20 cellular contexts compared by ENCODE assay signal in genomic region chr3:100662113-100662823, GRCh38. TPM values are rescaled to one million over a fixed set of nuclear protein-coding genes. Genes with fewer than 3 reads are reported as not detected.
DNase-seq lines count a peak whose midpoint lies in the region; ATAC-seq and TF ChIP-seq lines count a peak whose summit lies in the region.
"Had no signal": no experiment of that assay in that cellular context is flagged by ENCODE, and none has a peak within 500 bp of the region (broad histone marks: within the 10 kb centered on the region; RNA-seq: fewer than 3 reads in every experiment).

No MANE protein-coding gene starts in this region.

- ATAC-seq in activated T-cell treated with anti-CD3 and anti-CD28 coated beads, Interleukin-2, amount 50 U/mL, for 72 hours (replicated peaks in 1 of 2): no peak
- ATAC-seq in activated CD8-positive, alpha-beta T cell treated with anti-CD3 and anti-CD28 coated beads for 36 hours: no peak
- ATAC-seq: stimulated activated effector memory CD8-positive, alpha-beta T cell treated with anti-CD3 and anti-CD28 coated beads, Interleukin-12 subunit alpha, Interleukin-12 subunit beta, amount 100 ng/mL, for 72 hours had no signal

- POLR2A ChIA-PET in activated CD8-positive, alpha-beta T cell treated with anti-CD3 and anti-CD28 coated beads for 36 hours (lab: Charles Lee): no interaction called here

- H3K9me3 ChIP-seq in SJCRH30 (replicated peaks): no peaks in the 10 kb centered on the region
- H3K9me3 ChIP-seq: upper lobe of left lung had no signal

- H3K4me3 ChIP-seq in fibroblast of pulmonary artery (replicated peaks; ENCODE audit: low read depth, low read length): no peak overlapping the region
- no peak overlapping the region for H3K4me3 ChIP-seq in dorsolateral prefrontal cortex
- no peak overlapping the region for H3K4me3 ChIP-seq in SJCRH30
- H3K4me3 ChIP-seq: upper lobe of left lung had no signal

- H3K4me1 Mint-ChIP-seq in activated T-cell treated with anti-CD3 and anti-CD28 coated beads, Interleukin-2, amount 50 U/mL, for 72 hours (ENCODE audit: low read depth): peaks cover 27% of the 10 kb centered on the region
- peaks cover 34% of the 10 kb centered on the region for H3K4me1 Mint-ChIP-seq in activated CD8-positive, alpha-beta T cell treated with anti-CD3 and anti-CD28 coated beads for 36 hours (ENCODE audit: low read depth)
- peaks cover 4% of the 10 kb centered on the region for H3K4me1 Mint-ChIP-seq in type B pancreatic cell (ENCODE audit: unreplicated experiment)

- DNase-seq in activated T-cell treated with anti-CD3 and anti-CD28 coated beads, Interleukin-2, amount 50 U/mL, for 72 hours: no peak
- no peak for DNase-seq in activated T-cell treated with anti-CD3 and anti-CD28 coated beads, Interleukin-2, amount 50 U/mL, for 1 hour
- no peak for DNase-seq in activated CD8-positive, alpha-beta T cell treated with anti-CD3 and anti-CD28 coated beads for 36 hours
- DNase-seq in fibroblast of pulmonary artery (ENCODE audit: low read depth) (peak; percentile 78), type B pancreatic cell (ENCODE audit: extremely low spot score, unreplicated experiment) (no peak), dorsolateral prefrontal cortex (no peak), SJCRH30 (no peak)
- DNase-seq in stimulated activated CD4-positive, alpha-beta T cell treated with anti-CD3 and anti-CD28 coated beads, Interleukin-2, amount 100 ng/mL, for 24 hours: no peak
- DNase-seq: activated CD4-positive, alpha-beta memory T cell treated with anti-CD3 and anti-CD28 coated beads for 36 hours; amniotic stem cell; NCI-H1436; NCI-H510A; small intestine; upper lobe of left lung had no signal

- no peaks in the 10 kb centered on the region for H3K4me1 ChIP-seq in SJCRH30
- H3K4me1 ChIP-seq: parathyroid adenoma, upper lobe of left lung had no signal

- no peak overlapping the region for H3K4me3 Mint-ChIP-seq in activated T-cell treated with anti-CD3 and anti-CD28 coated beads, Interleukin-2, amount 50 U/mL, for 72 hours
- no peak overlapping the region for H3K4me3 Mint-ChIP-seq in activated CD8-positive, alpha-beta T cell treated with anti-CD3 and anti-CD28 coated beads for 36 hours
- peak overlapping the region; percentile 27 for H3K4me3 Mint-ChIP-seq in type B pancreatic cell
- H3K4me3 Mint-ChIP-seq: activated CD4-positive, alpha-beta memory T cell treated with anti-CD3 and anti-CD28 coated beads for 36 hours; activated T-helper 1 cell treated with anti-CD3 and anti-CD28 coated beads, Interleukin-12 subunit alpha, Interleukin-12 subunit beta, Interleukin-2, Interleukin-4 antibody, amounts not matched to agents 30 ng/mL and 10 ng/mL and 1 ng/mL, durations not matched to agents 14 hours and 24 hours and 36 hours; stimulated activated effector memory CD8-positive, alpha-beta T cell treated with anti-CD3 and anti-CD28 coated beads, Interleukin-12 subunit alpha, Interleukin-12 subunit beta, amount 100 ng/mL, for 72 hours had no signal

- H3K27me3 Mint-ChIP-seq in activated T-cell treated with anti-CD3 and anti-CD28 coated beads, Interleukin-2, amount 50 U/mL, for 72 hours (ENCODE audit: low read depth): no peaks in the 10 kb centered on the region
- no peaks in the 10 kb centered on the region for H3K27me3 Mint-ChIP-seq in activated CD8-positive, alpha-beta T cell treated with anti-CD3 and anti-CD28 coated beads for 36 hours
- no peaks in the 10 kb centered on the region for H3K27me3 Mint-ChIP-seq in type B pancreatic cell
- H3K27me3 Mint-ChIP-seq: activated CD4-positive, alpha-beta memory T cell treated with anti-CD3 and anti-CD28 coated beads for 36 hours had no signal

- TF ChIP-seq CTCF in activated CD8-positive, alpha-beta T cell treated with anti-CD3 and anti-CD28 coated beads for 36 hours (IDR thresholded peaks at IDR 0.05): no peak
- TF ChIP-seq CTCF in fibroblast of pulmonary artery (IDR thresholded peaks at IDR 0.05; ENCODE audit: low read length, missing control alignments): no peak
- TF ChIP-seq CTCF in type B pancreatic cell (conservative IDR thresholded peaks at IDR 0.05): no peak
- TF ChIP-seq CTCF in dorsolateral prefrontal cortex (IDR thresholded peaks at IDR 0.05 in 54 of 56, conservative IDR thresholded peaks at IDR 0.05 in 2 of 56; ENCODE audit: low read depth in 1 of 56, partially characterized antibody in 56 of 56): no peak

- H3K27ac ChIP-seq in dorsolateral prefrontal cortex (no peak overlapping the region), SJCRH30 (no peak overlapping the region)
- H3K27ac ChIP-seq: KMS-11, parathyroid adenoma, upper lobe of left lung had no signal

- H3K27me3 ChIP-seq in dorsolateral prefrontal cortex: peaks cover 0 to 4% (median 0%) of the 10 kb centered on the region in 45 donors
- H3K27me3 ChIP-seq in SJCRH30: no peaks in the 10 kb centered on the region
- H3K27me3 ChIP-seq: upper lobe of left lung had no signal

- intact Hi-C loops in activated CD8-positive, alpha-beta T cell treated with anti-CD3 and anti-CD28 coated beads for 36 hours (cut with micrococcal nuclease): no loop called here
- intact Hi-C loops in dorsolateral prefrontal cortex (cut with DNase I): no loop called here

- no peaks in the 10 kb centered on the region for H3K9me3 Mint-ChIP-seq in activated T-cell treated with anti-CD3 and anti-CD28 coated beads, Interleukin-2, amount 50 U/mL, for 72 hours
- H3K9me3 Mint-ChIP-seq in activated CD8-positive, alpha-beta T cell treated with anti-CD3 and anti-CD28 coated beads for 36 hours: peaks cover 4% of the 10 kb centered on the region
- no peaks in the 10 kb centered on the region for H3K9me3 Mint-ChIP-seq in type B pancreatic cell
- H3K9me3 Mint-ChIP-seq: activated CD4-positive, alpha-beta memory T cell treated with anti-CD3 and anti-CD28 coated beads for 36 hours; activated T-helper 1 cell treated with anti-CD3 and anti-CD28 coated beads, Interleukin-12 subunit alpha, Interleukin-12 subunit beta, Interleukin-2, Interleukin-4 antibody, amounts not matched to agents 30 ng/mL and 10 ng/mL and 1 ng/mL, durations not matched to agents 14 hours and 24 hours and 36 hours; stimulated activated effector memory CD8-positive, alpha-beta T cell treated with anti-CD3 and anti-CD28 coated beads, Interleukin-12 subunit alpha, Interleukin-12 subunit beta, amount 100 ng/mL, for 72 hours had no signal

- CTCF ChIA-PET in activated CD8-positive, alpha-beta T cell treated with anti-CD3 and anti-CD28 coated beads for 36 hours (lab: Charles Lee): no interaction called here

- H3K36me3 ChIP-seq in SJCRH30: no peaks in the 10 kb centered on the region
- H3K36me3 ChIP-seq: upper lobe of left lung had no signal

- peak overlapping the region; percentile 46 for H3K27ac Mint-ChIP-seq in activated T-cell treated with anti-CD3 and anti-CD28 coated beads, Interleukin-2, amount 50 U/mL, for 72 hours
- peak overlapping the region; percentile 9 for H3K27ac Mint-ChIP-seq in activated CD8-positive, alpha-beta T cell treated with anti-CD3 and anti-CD28 coated beads for 36 hours
- H3K27ac Mint-ChIP-seq in type B pancreatic cell: peak overlapping the region; percentile 22
- H3K27ac Mint-ChIP-seq: activated CD4-positive, alpha-beta memory T cell treated with anti-CD3 and anti-CD28 coated beads for 36 hours; activated T-helper 1 cell treated with anti-CD3 and anti-CD28 coated beads, Interleukin-12 subunit alpha, Interleukin-12 subunit beta, Interleukin-2, Interleukin-4 antibody, amounts not matched to agents 30 ng/mL and 10 ng/mL and 1 ng/mL, durations not matched to agents 14 hours and 24 hours and 36 hours; stimulated activated effector memory CD8-positive, alpha-beta T cell treated with anti-CD3 and anti-CD28 coated beads, Interleukin-12 subunit alpha, Interleukin-12 subunit beta, amount 100 ng/mL, for 72 hours had no signal

- no peaks in the 10 kb centered on the region for H3K36me3 Mint-ChIP-seq in activated T-cell treated with anti-CD3 and anti-CD28 coated beads, Interleukin-2, amount 50 U/mL, for 72 hours (ENCODE audit: insufficient read depth in 2 of 2)
- peaks cover 54% of the 10 kb centered on the region for H3K36me3 Mint-ChIP-seq in activated CD8-positive, alpha-beta T cell treated with anti-CD3 and anti-CD28 coated beads for 36 hours (ENCODE audit: low read depth)
- H3K36me3 Mint-ChIP-seq in type B pancreatic cell: no peaks in the 10 kb centered on the region
- H3K36me3 Mint-ChIP-seq: activated CD4-positive, alpha-beta memory T cell treated with anti-CD3 and anti-CD28 coated beads for 36 hours; stimulated activated effector memory CD8-positive, alpha-beta T cell treated with anti-CD3 and anti-CD28 coated beads, Interleukin-12 subunit alpha, Interleukin-12 subunit beta, amount 100 ng/mL, for 72 hours had no signal

RNA-seq across cellular contexts. Expression of gene TFG, which starts 47.0 kb away (rescaled TPM):
- total RNA-seq in activated T-cell treated with anti-CD3 and anti-CD28 coated beads, Interleukin-2, amount 50 U/mL, for 72 hours: 10 to 100 TPM; 60.6 to 64.7 TPM
- total RNA-seq in activated CD8-positive, alpha-beta T cell treated with anti-CD3 and anti-CD28 coated beads for 36 hours: 10 to 100 TPM; 59.2 TPM
- total RNA-seq in type B pancreatic cell (ENCODE audit: low replicate concordance): 105 and 140 TPM in 2 replicates
- total RNA-seq in dorsolateral prefrontal cortex: 10 to 100 TPM; 41.0 to 73.8 (median 62.2) TPM
- 161 and 184 TPM in 2 replicates for total RNA-seq in SJCRH30 (2014; rRNA removed; shearing (Covaris generic))

RNA-seq across cellular contexts. Expression of gene ADGRG7, which starts 52.9 kb away (rescaled TPM):
- total RNA-seq in activated T-cell treated with anti-CD3 and anti-CD28 coated beads, Interleukin-2, amount 50 U/mL, for 72 hours: not detected
- total RNA-seq in activated CD8-positive, alpha-beta T cell treated with anti-CD3 and anti-CD28 coated beads for 36 hours: 10 to 100 TPM; 21.2 to 24.7 TPM
- 2.8 and 7.7 TPM in 2 replicates for total RNA-seq in type B pancreatic cell (ENCODE audit: low replicate concordance)
- total RNA-seq in dorsolateral prefrontal cortex: 10 to 100 TPM in 3 of 120 experiments, not detected in 117; 12.8 to 27.9 (median 13.5) TPM
- not detected in 2 replicates for total RNA-seq in SJCRH30 (2014; rRNA removed; shearing (Covaris generic))
- total RNA-seq: activated CD4-positive, alpha-beta memory T cell treated with anti-CD3 and anti-CD28 coated beads for 36 hours; activated T-helper 1 cell treated with anti-CD3 and anti-CD28 coated beads, Interleukin-12 subunit alpha, Interleukin-12 subunit beta, Interleukin-2, Interleukin-4 antibody, amounts not matched to agents 30 ng/mL and 10 ng/mL and 1 ng/mL, durations not matched to agents 14 hours and 24 hours and 36 hours; epithelial cell of proximal tubule; kidney epithelial cell; upper lobe of left lung had no signal
